1 cellular context compared by ENCODE assay signal in genomic region chr5:72324186-72324825, GRCh38.
TF ChIP-seq lines count a peak whose summit lies in the region.

No MANE protein-coding gene starts in this region.

TF ChIP-seq in HepG2, 621 proteins besides CTCF, POLR2A, EP300 and RAD21:
- no peak for TF ChIP-seq ZNF607 (CRISPR knock-in tag; IDR thresholded peaks at IDR 0.05; ENCODE audit: borderline replicate concordance)
- no peak for TF ChIP-seq PHF8 (CRISPR knock-in tag; IDR thresholded peaks at IDR 0.05)
- no peak for TF ChIP-seq ZNF432 (CRISPR knock-in tag; IDR thresholded peaks at IDR 0.05; ENCODE audit: borderline replicate concordance)
- TF ChIP-seq DRAP1 (CRISPR knock-in tag; IDR thresholded peaks at IDR 0.05) = no peak
- no peak for TF ChIP-seq EED (CRISPR knock-in tag; IDR thresholded peaks at IDR 0.05)
- no peak for TF ChIP-seq ESRRA (CRISPR knock-in tag; IDR thresholded peaks at IDR 0.05; ENCODE audit: low read depth)
- no peak for TF ChIP-seq CREB3 (CRISPR knock-in tag; IDR thresholded peaks at IDR 0.05)
- TF ChIP-seq U2AF2 (IDR thresholded peaks at IDR 0.05; ENCODE audit: low read depth, low read length) = no peak
- no peak for TF ChIP-seq ZNF646 (CRISPR knock-in tag; IDR thresholded peaks at IDR 0.05)
- no peak for TF ChIP-seq ZSCAN31 (CRISPR knock-in tag; IDR thresholded peaks at IDR 0.05; ENCODE audit: low read depth)
- TF ChIP-seq RFXAP (CRISPR knock-in tag; IDR thresholded peaks at IDR 0.05; ENCODE audit: borderline replicate concordance) = no peak
- TF ChIP-seq JARID2 (CRISPR knock-in tag; IDR thresholded peaks at IDR 0.05; ENCODE audit: insufficient replicate concordance) = no peak
- TF ChIP-seq ZNF660 (CRISPR knock-in tag; IDR thresholded peaks at IDR 0.05; ENCODE audit: borderline replicate concordance, low read depth) = no peak
- no peak for TF ChIP-seq SP5 (CRISPR knock-in tag; IDR thresholded peaks at IDR 0.05; ENCODE audit: borderline replicate concordance, low read depth)
- no peak for TF ChIP-seq ZNF552 (CRISPR knock-in tag; IDR thresholded peaks at IDR 0.05; ENCODE audit: borderline replicate concordance)
